11 cellular contexts compared by ENCODE assay signal in the genomic region with DNA sequence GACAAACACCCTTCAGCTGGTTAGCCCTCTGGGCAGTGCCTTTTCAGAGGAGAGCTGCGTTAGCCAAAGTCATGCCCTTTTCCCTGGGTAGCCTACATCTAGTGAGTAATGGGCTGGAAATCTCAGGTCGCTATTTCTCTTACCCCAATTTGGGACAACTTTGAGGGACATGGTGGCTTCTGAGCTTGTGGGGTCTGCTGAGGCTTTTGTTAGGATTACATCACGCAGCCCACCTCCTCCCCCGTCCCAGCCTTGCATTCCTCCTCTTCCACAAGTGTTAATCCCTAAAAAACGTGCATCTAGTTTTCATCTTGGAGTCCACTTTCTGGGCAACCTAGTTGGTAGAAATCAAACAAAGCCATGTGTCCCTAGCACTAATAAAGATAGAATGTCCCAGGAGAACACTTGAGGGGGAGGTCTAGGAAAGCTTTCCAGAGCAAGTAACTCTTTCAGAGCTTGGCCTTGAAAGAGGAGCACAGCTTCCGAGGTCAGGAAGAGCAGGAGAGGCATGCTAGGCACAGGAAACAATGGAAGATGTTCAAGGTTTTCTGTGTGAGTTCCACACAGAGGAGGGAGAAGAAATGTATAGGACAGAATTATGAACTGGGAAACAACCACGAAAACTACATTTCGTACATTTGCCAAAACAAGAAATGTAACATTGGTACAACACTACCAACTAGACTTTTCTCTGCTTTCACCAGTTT. TPM values are rescaled to one million over a fixed set of nuclear protein-coding genes. Genes with fewer than 3 reads are reported as not detected.
DNase-seq lines count a peak whose midpoint lies in the region; FAIRE-seq and TF ChIP-seq lines count a peak whose summit lies in the region.
"Had no signal": no experiment of that assay in that cellular context is flagged by ENCODE, and none has a peak within 500 bp of the region (broad histone marks: within the 10 kb centered on the region; RNA-seq: fewer than 3 reads in every experiment).

No MANE protein-coding gene starts in this region.

- no TSS peak for BruUV-seq in OCI-LY7 (replicated peaks; lab: Mats Ljungman, UMichigan)

- peak overlapping the region; percentile 100 for H3K4me3 Mint-ChIP-seq in activated naive CD4-positive, alpha-beta T cell treated with anti-CD3 and anti-CD28 coated beads, Interleukin-2, amount 50 U/mL, for 24 hours
- peak overlapping the region; percentile 99 for H3K4me3 Mint-ChIP-seq in endodermal cell

- WGBS in endodermal cell (ENCODE audit: insufficient coverage in 1 of 2, insufficient read length in 1 of 2), 2 experiments = 94 to 100% methylated on average over 6 to 8 of the region's 8 CpGs

- H2AFZ ChIP-seq in OCI-LY7 (ENCODE audit: low read length) = no peak overlapping the region

- peaks cover 21% of the 10 kb centered on the region for H3K36me3 Mint-ChIP-seq in activated naive CD4-positive, alpha-beta T cell treated with anti-CD3 and anti-CD28 coated beads, Interleukin-2, amount 50 U/mL, for 24 hours
- peaks cover 17% of the 10 kb centered on the region for H3K36me3 Mint-ChIP-seq in endodermal cell (ENCODE audit: low read depth)

- peaks cover 43% of the 10 kb centered on the region for H3K4me1 Mint-ChIP-seq in activated naive CD4-positive, alpha-beta T cell treated with anti-CD3 and anti-CD28 coated beads, Interleukin-2, amount 50 U/mL, for 24 hours
- H3K4me1 Mint-ChIP-seq in endodermal cell = peaks cover 20% of the 10 kb centered on the region

- POLR2A ChIA-PET in OCI-LY7 (lab: Charles Lee) = interaction anchor here (0.7 to 1.9 kb wide), 3 partner anchors 10 to 20 kb away, joined by 3 to 5 read pairs (median 4); no protein-coding TSS in a partner anchor

- H3K4me1 ChIP-seq in OCI-LY7 (ENCODE audit: insufficient read depth, low read length, poor library complexity, severe bottlenecking) = peaks cover 26% of the 10 kb centered on the region
- peaks cover 3% of the 10 kb centered on the region for H3K4me1 ChIP-seq in endodermal cell (ENCODE audit: control insufficient read depth, insufficient read depth, low read length)
- H3K4me1 ChIP-seq in skeletal muscle satellite cell (ENCODE audit: control insufficient read depth, insufficient read depth, low read length) = peaks cover 13% of the 10 kb centered on the region

- no peaks in the 10 kb centered on the region for H3K9me3 ChIP-seq in OCI-LY7 (ENCODE audit: low read length)
- H3K9me3 ChIP-seq in endodermal cell (ENCODE audit: control insufficient read depth, low read length) = no peaks in the 10 kb centered on the region
- H3K9me3 ChIP-seq in skeletal muscle satellite cell (replicated peaks; ENCODE audit: low read length) = no peaks in the 10 kb centered on the region

- intact Hi-C loops in OCI-LY7 (cut with micrococcal nuclease; ENCODE audit: unreplicated experiment) = loop anchor here (10.0 kb wide), 1 partner anchor 342 kb away; no protein-coding TSS in a partner anchor

- DNase-seq in activated naive CD4-positive, alpha-beta T cell treated with anti-CD3 and anti-CD28 coated beads, Interleukin-2, amount 50 U/mL, for 16 hours = no peak
- DNase-seq in OCI-LY7 (ENCODE audit: low spot score) = no peak
- DNase-seq in endodermal cell = no peak
- DNase-seq in dedifferentiated amniotic fluid mesenchymal stem cell (ENCODE audit: extremely low spot score) = no peak
- no peak for DNase-seq in D341Med (ENCODE audit: low spot score)
- no peak for DNase-seq in frontal cortex (ENCODE audit: low spot score in 2 of 2)
- DNase-seq: AML-193, caudate nucleus had no signal

- H3K27me3 Mint-ChIP-seq in activated naive CD4-positive, alpha-beta T cell treated with anti-CD3 and anti-CD28 coated beads, Interleukin-2, amount 50 U/mL, for 24 hours = no peaks in the 10 kb centered on the region
- no peaks in the 10 kb centered on the region for H3K27me3 Mint-ChIP-seq in endodermal cell (ENCODE audit: insufficient read depth)

- no peaks in the 10 kb centered on the region for H3K9me2 ChIP-seq in OCI-LY7 (ENCODE audit: insufficient read depth, low read length)

- H3K9me3 Mint-ChIP-seq in activated naive CD4-positive, alpha-beta T cell treated with anti-CD3 and anti-CD28 coated beads, Interleukin-2, amount 50 U/mL, for 24 hours = no peaks in the 10 kb centered on the region
- no peaks in the 10 kb centered on the region for H3K9me3 Mint-ChIP-seq in endodermal cell

- H3K4me2 ChIP-seq in OCI-LY7 (ENCODE audit: low read length) (peak overlapping the region; percentile 95; the same call in 1 of the 2 replicates), skeletal muscle satellite cell (ENCODE audit: low read length) (peak overlapping the region; percentile 90)

- no peak overlapping the region for H3K27ac ChIP-seq in OCI-LY7 (ENCODE audit: low read depth, low read length, poor library complexity, severe bottlenecking)
- H3K27ac ChIP-seq in endodermal cell (ENCODE audit: low read depth, low read length) = no peak overlapping the region

- peak overlapping the region; percentile 100 for H3K27ac Mint-ChIP-seq in activated naive CD4-positive, alpha-beta T cell treated with anti-CD3 and anti-CD28 coated beads, Interleukin-2, amount 50 U/mL, for 24 hours
- H3K27ac Mint-ChIP-seq in endodermal cell = peak overlapping the region; percentile 22

- H3K27me3 ChIP-seq in endodermal cell (ENCODE audit: control insufficient read depth, insufficient read depth, low read length, poor library complexity, severe bottlenecking) = no peaks in the 10 kb centered on the region
- H3K27me3 ChIP-seq in skeletal muscle satellite cell (ENCODE audit: control insufficient read depth, insufficient read depth, low read length) = no peaks in the 10 kb centered on the region

- CTCF ChIA-PET in OCI-LY7 (lab: Charles Lee; ENCODE audit: unreplicated experiment) = no interaction called here

- peak overlapping the region; percentile 87 for H3K4me3 ChIP-seq in OCI-LY7 (ENCODE audit: low read depth, low read length, poor library complexity, severe bottlenecking)
- H3K4me3 ChIP-seq in endodermal cell (ENCODE audit: low read length) = peak overlapping the region; percentile 95
- H3K4me3 ChIP-seq in skeletal muscle satellite cell (ENCODE audit: low read length) = no peak overlapping the region

- H4K20me1 ChIP-seq in OCI-LY7 (ENCODE audit: insufficient read depth, low read length) = peaks cover 18% of the 10 kb centered on the region

- no peak for FAIRE-seq in frontal cortex (lab: Jason Lieb, UNC)
- FAIRE-seq: TTC549 had no signal

- H3K9ac ChIP-seq in endodermal cell (ENCODE audit: extremely low read depth, low read length, poor library complexity, severe bottlenecking) (no peak overlapping the region), skeletal muscle satellite cell (ENCODE audit: low read depth, low read length) (no peak overlapping the region)

- TF ChIP-seq CTCF in OCI-LY7 (conservative IDR thresholded peaks at IDR 0.05; ENCODE audit: low read length) = no peak
- no peak for TF ChIP-seq CTCF in endodermal cell (conservative IDR thresholded peaks at IDR 0.05)

- peaks cover 27% of the 10 kb centered on the region for H3K79me2 ChIP-seq in OCI-LY7 (ENCODE audit: insufficient read depth, low read depth, low read length)

- H3K36me3 ChIP-seq in OCI-LY7 (ENCODE audit: insufficient read depth, low read length) (peaks cover 29% of the 10 kb centered on the region), endodermal cell (ENCODE audit: control insufficient read depth, insufficient read depth, low read length) (peaks cover 21% of the 10 kb centered on the region), skeletal muscle satellite cell (ENCODE audit: insufficient read depth, low read length) (peaks cover 19% of the 10 kb centered on the region)

RNA-seq across cellular contexts. Expression of gene MRFAP1, which starts 2.8 kb away (rescaled TPM):
- total RNA-seq in OCI-LY7 (2014; rRNA removed; shearing (Covaris generic)) = 90.8 and 142 TPM in 2 replicates
- total RNA-seq in OCI-LY7 (2022) (213 and 224 TPM in 2 replicates), endodermal cell (100 to 1,000 TPM; 231 to 239 TPM), frontal cortex (83.2 TPM)
- polyA plus RNA-seq in endodermal cell (2013, experiment 1 of 2) = 248 TPM
- polyA plus RNA-seq in endodermal cell (2013, experiment 2 of 2) = 221 TPM
- 96.6 and 106 TPM in 2 replicates for total RNA-seq in skeletal muscle satellite cell (2012; rRNA removed)

RNA-seq across cellular contexts. Expression of gene S100P, which starts 50.4 kb away (rescaled TPM):
- total RNA-seq in OCI-LY7 (2014; rRNA removed; shearing (Covaris generic)) = not detected in 2 replicates
- not detected in 2 replicates for total RNA-seq in OCI-LY7 (2022)
- total RNA-seq in endodermal cell = not detected
- polyA plus RNA-seq in endodermal cell (2013, experiment 1 of 2) = not detected
- polyA plus RNA-seq in endodermal cell (2013, experiment 2 of 2) = not detected
- total RNA-seq in skeletal muscle satellite cell (2012; rRNA removed) = under 0.01 and 0.22 TPM in 2 replicates
- 0.41 TPM for total RNA-seq in frontal cortex
